In the genomic region with DNA sequence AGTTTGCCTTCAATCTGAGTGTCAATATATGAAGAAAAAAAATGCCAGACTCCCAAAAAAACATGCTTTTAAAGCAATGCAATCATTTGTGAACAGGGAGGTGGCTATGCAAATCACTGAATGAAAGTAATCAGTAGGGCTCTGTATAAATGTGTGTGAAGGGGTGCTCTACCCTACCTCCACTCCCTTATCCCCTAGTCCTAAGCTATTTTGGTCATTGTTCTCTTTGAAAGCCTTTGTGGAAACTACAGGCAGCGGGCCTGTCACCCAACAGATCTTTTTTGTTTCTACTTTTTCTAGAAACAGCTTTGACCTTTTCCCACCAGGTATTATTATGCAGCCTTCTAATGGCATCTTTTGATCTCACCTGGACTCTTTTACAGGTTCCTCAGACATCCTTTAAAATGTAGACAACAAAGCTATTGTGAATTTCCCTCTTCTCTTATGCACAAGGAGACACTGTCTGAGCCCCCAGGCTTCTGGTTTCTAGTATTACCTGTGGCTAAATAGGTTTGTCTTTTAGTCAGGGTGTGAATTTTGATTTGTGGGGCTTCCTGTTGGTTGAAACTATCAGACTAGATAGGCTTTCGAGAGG, we compare ENCODE assay signal across 22 cellular contexts.
"Had no signal": no experiment of that assay in that cellular context is flagged by ENCODE, and none has a peak within 500 bp of the region (broad histone marks: within the 10 kb centered on the region; RNA-seq: fewer than 3 reads in every experiment).

No MANE protein-coding gene starts in this region.

- ATAC-seq: effector memory CD8-positive, alpha-beta T cell; left lobe of liver; naive thymus-derived CD8-positive, alpha-beta T cell; right lobe of liver; stimulated activated effector memory CD8-positive, alpha-beta T cell treated with anti-CD3 and anti-CD28 coated beads, Interleukin-12 subunit alpha, Interleukin-12 subunit beta, amount 100 ng/mL, for 72 hours had no signal

- H3K4me1 ChIP-seq: parathyroid adenoma, right lobe of liver, thyroid gland had no signal

- H3K9ac ChIP-seq: parathyroid adenoma had no signal

- H3K4me3 Mint-ChIP-seq: effector memory CD8-positive, alpha-beta T cell; mesothelial cell of epicardium; naive thymus-derived CD8-positive, alpha-beta T cell; nephron progenitor cell; stimulated activated effector memory CD8-positive, alpha-beta T cell treated with anti-CD3 and anti-CD28 coated beads, Interleukin-12 subunit alpha, Interleukin-12 subunit beta, amount 100 ng/mL, for 72 hours had no signal

- DNase-seq: dermis blood vessel endothelial cell; effector memory CD8-positive, alpha-beta T cell; kidney; mesenchymal stem cell; naive thymus-derived CD8-positive, alpha-beta T cell; nephron progenitor cell; right lobe of liver; stimulated activated CD4-positive, alpha-beta T cell treated with anti-CD3 and anti-CD28 coated beads, Interleukin-12 subunit alpha, Interleukin-12 subunit beta, amount 100 ng/mL, for 4 hours; stimulated activated CD4-positive, alpha-beta T cell treated with anti-CD3 and anti-CD28 coated beads, Interleukin-1b, Interleukin-23, amount 100 ng/mL, for 48 hours; stimulated activated CD4-positive, alpha-beta T cell treated with anti-CD3 and anti-CD28 coated beads, Interleukin-4, amount 100 ng/mL, for 1 hour; stimulated activated naive CD4-positive, alpha-beta T cell treated with Interleukin-2 at 50 U/mL for 16 hours; stomach; thyroid gland; trophoblast cell had no signal

- H3K9me3 Mint-ChIP-seq: effector memory CD8-positive, alpha-beta T cell; mesothelial cell of epicardium; naive thymus-derived CD8-positive, alpha-beta T cell; nephron progenitor cell; stimulated activated effector memory CD8-positive, alpha-beta T cell treated with anti-CD3 and anti-CD28 coated beads, Interleukin-12 subunit alpha, Interleukin-12 subunit beta, amount 100 ng/mL, for 72 hours had no signal

- H3K27ac Mint-ChIP-seq: mesothelial cell of epicardium; nephron progenitor cell; progenitor cell of endocrine pancreas; stimulated activated effector memory CD8-positive, alpha-beta T cell treated with anti-CD3 and anti-CD28 coated beads, Interleukin-12 subunit alpha, Interleukin-12 subunit beta, amount 100 ng/mL, for 72 hours had no signal

- H3K4me1 Mint-ChIP-seq: mesothelial cell of epicardium, nephron progenitor cell had no signal

- H3K27me3 Mint-ChIP-seq: effector memory CD8-positive, alpha-beta T cell; naive thymus-derived CD8-positive, alpha-beta T cell; progenitor cell of endocrine pancreas had no signal

- H3K9me3 ChIP-seq: right lobe of liver, stomach, thyroid gland had no signal

- H3K27me3 ChIP-seq: right lobe of liver, stomach, thyroid gland had no signal

- H3K4me3 ChIP-seq: coronary artery, lung, right lobe of liver, smooth muscle cell, stomach, thyroid gland had no signal

- H3K27ac ChIP-seq: coronary artery, parathyroid adenoma, right lobe of liver, stomach, thyroid gland had no signal
